Comparison of ENCODE assay signal across 8 cellular contexts in the genomic region with DNA sequence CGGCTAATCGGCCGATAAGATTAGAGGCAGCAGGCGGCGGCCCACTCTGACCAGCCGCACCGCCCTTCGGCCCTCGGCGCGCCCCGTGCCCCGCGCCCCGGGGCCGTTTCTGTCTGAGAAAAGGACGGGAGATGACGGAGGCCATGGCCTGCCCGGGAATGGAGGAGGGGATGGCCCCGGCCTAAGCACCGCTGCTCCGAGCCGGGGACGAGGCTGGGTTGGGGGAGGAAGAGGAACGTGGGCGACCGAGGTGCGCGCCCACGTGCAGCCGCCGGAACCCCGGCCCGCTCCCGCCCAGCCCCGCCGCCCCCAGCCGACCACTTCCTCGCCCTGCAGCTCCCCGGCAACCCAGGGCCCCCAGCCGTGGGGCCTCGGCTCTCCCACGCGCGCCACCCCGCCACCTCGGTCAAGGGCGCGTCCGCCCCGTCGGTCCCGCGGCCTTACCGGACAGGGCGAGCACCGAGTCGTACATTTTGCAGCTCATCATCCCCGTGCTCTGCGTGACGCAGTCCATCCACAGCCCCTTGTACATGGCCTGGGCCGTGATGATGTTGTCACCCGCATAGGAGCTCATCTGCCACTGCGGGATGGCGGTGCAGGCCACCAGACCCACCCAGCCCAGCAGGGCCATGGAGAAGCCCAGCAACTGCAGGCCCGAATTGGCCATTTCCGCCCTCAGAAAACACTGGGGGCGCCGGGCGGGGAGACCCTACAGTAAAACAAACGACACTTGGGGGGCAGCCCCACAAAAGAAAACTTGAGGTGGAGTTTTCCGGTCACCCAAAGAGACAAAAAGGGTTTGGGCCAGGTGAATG. TPM values are rescaled to one million over a fixed set of nuclear protein-coding genes. Genes with fewer than 3 reads are reported as not detected.
DNase-seq lines count a peak whose midpoint lies in the region; ATAC-seq, FAIRE-seq and TF ChIP-seq lines count a peak whose summit lies in the region.

No MANE protein-coding gene starts in this region.

- H3K27me3 ChIP-seq in foreskin keratinocyte, result no peaks in the 10 kb centered on the region
- no peaks in the 10 kb centered on the region for H3K27me3 ChIP-seq in parathyroid adenoma (ENCODE audit: control insufficient read depth, insufficient read depth, low read length)

- TF ChIP-seq CTCF in GM12864 (IDR thresholded peaks at IDR 0.05; ENCODE audit: low read depth, low read length, missing control alignments), result no peak
- TF ChIP-seq CTCF in activated CD8-positive, alpha-beta T cell treated with anti-CD3 and anti-CD28 coated beads for 36 hours (IDR thresholded peaks at IDR 0.05), result no peak
- no peak for TF ChIP-seq CTCF in foreskin keratinocyte (conservative IDR thresholded peaks at IDR 0.05)
- no peak for TF ChIP-seq CTCF in parathyroid adenoma (IDR thresholded peaks at IDR 0.05)

- peak; percentile 43 for ATAC-seq in activated CD8-positive, alpha-beta T cell treated with anti-CD3 and anti-CD28 coated beads for 36 hours
- ATAC-seq in foreskin keratinocyte, result peak; percentile 8

- H3K9me3 Mint-ChIP-seq in activated CD8-positive, alpha-beta T cell treated with anti-CD3 and anti-CD28 coated beads for 36 hours, result no peaks in the 10 kb centered on the region

- peak overlapping the region; percentile 99 for H3K9ac ChIP-seq in parathyroid adenoma

- H3K9me3 ChIP-seq in parathyroid adenoma (ENCODE audit: control insufficient read depth, low read length), result no peaks in the 10 kb centered on the region

- H3K4me1 Mint-ChIP-seq in activated CD8-positive, alpha-beta T cell treated with anti-CD3 and anti-CD28 coated beads for 36 hours (ENCODE audit: low read depth), result peaks cover 37% of the 10 kb centered on the region

- no peak for FAIRE-seq in GM19239 (lab: Jason Lieb, UNC)

- H3K27ac ChIP-seq in foreskin keratinocyte (peak overlapping the region; percentile 97), parathyroid adenoma (peak overlapping the region; percentile 99)

- POLR2A ChIA-PET in activated CD8-positive, alpha-beta T cell treated with anti-CD3 and anti-CD28 coated beads for 36 hours (lab: Charles Lee), result interaction anchor here (1.0 kb wide), 1 partner anchor 12 kb away, joined by 3 read pairs; no protein-coding TSS in a partner anchor

- peak overlapping the region; percentile 68 for H3K4me3 Mint-ChIP-seq in activated CD8-positive, alpha-beta T cell treated with anti-CD3 and anti-CD28 coated beads for 36 hours

- peak overlapping the region; percentile 97 for H2AFZ ChIP-seq in parathyroid adenoma

- DNase-seq in GM12864 (ENCODE audit: low read depth) (no peak), foreskin keratinocyte (no peak), GM19239 (ENCODE audit: insufficient read length, low spot score) (no peak), AML-193 (lab: John Stamatoyannopoulos, UW) (no peak), superior temporal gyrus (ENCODE audit: extremely low spot score) (no peak), DMS153 treated with DMSO at 0.1 percent for 48 hours (lab: John Stamatoyannopoulos, UW; ENCODE audit: unreplicated experiment) (no peak)
- DNase-seq in activated CD8-positive, alpha-beta T cell treated with anti-CD3 and anti-CD28 coated beads for 36 hours, result peak; percentile 45

- H3K4me1 ChIP-seq in foreskin keratinocyte (peaks cover 20% of the 10 kb centered on the region), parathyroid adenoma (peaks cover 15% of the 10 kb centered on the region)

- peaks cover 18% of the 10 kb centered on the region for H3K27me3 Mint-ChIP-seq in activated CD8-positive, alpha-beta T cell treated with anti-CD3 and anti-CD28 coated beads for 36 hours

- H3K4me2 ChIP-seq in parathyroid adenoma (ENCODE audit: low read length), result peak overlapping the region; percentile 99

- intact Hi-C loops in activated CD8-positive, alpha-beta T cell treated with anti-CD3 and anti-CD28 coated beads for 36 hours (cut with micrococcal nuclease), result no loop called here

- H3K36me3 Mint-ChIP-seq in activated CD8-positive, alpha-beta T cell treated with anti-CD3 and anti-CD28 coated beads for 36 hours (ENCODE audit: low read depth), result peaks cover 21% of the 10 kb centered on the region

- CTCF ChIA-PET in activated CD8-positive, alpha-beta T cell treated with anti-CD3 and anti-CD28 coated beads for 36 hours (lab: Charles Lee), result no interaction called here

- H3K79me2 ChIP-seq in parathyroid adenoma, result peaks cover 11% of the 10 kb centered on the region

- no peaks in the 10 kb centered on the region for H3K36me3 ChIP-seq in parathyroid adenoma (ENCODE audit: control insufficient read depth, insufficient read depth, low read length)

- peak overlapping the region; percentile 74 for H3K27ac Mint-ChIP-seq in activated CD8-positive, alpha-beta T cell treated with anti-CD3 and anti-CD28 coated beads for 36 hours

- H3K4me3 ChIP-seq in GM12864 (ENCODE audit: low read depth, low read length) (peak overlapping the region; percentile 34), parathyroid adenoma (ENCODE audit: low read depth, low read length) (peak overlapping the region; percentile 83)

RNA-seq across cellular contexts. Expression of a gene that starts 0.7 kb away (rescaled TPM):
- 1 to 10 TPM; 1.5 to 1.7 TPM for total RNA-seq in activated CD8-positive, alpha-beta T cell treated with anti-CD3 and anti-CD28 coated beads for 36 hours
- total RNA-seq in foreskin keratinocyte, result 16.7 and 18.0 TPM in 2 replicates
- 20.9 and 25.0 TPM in 2 replicates for polyA plus RNA-seq in foreskin keratinocyte

RNA-seq across cellular contexts. Expression of a gene that starts 9.6 kb away (rescaled TPM):
- 10 to 100 TPM; 80.2 to 85.4 TPM for total RNA-seq in activated CD8-positive, alpha-beta T cell treated with anti-CD3 and anti-CD28 coated beads for 36 hours
- total RNA-seq in foreskin keratinocyte, result 31.8 and 63.6 TPM in 2 replicates
- polyA plus RNA-seq in foreskin keratinocyte, result 42.6 and 104 TPM in 2 replicates

RNA-seq across cellular contexts. Expression of a gene that starts 10.1 kb away (rescaled TPM):
- 100 to 1,000 TPM; 159 to 160 TPM for total RNA-seq in activated CD8-positive, alpha-beta T cell treated with anti-CD3 and anti-CD28 coated beads for 36 hours
- 84.9 and 89.6 TPM in 2 replicates for total RNA-seq in foreskin keratinocyte
- 171 and 177 TPM in 2 replicates for polyA plus RNA-seq in foreskin keratinocyte

RNA-seq across cellular contexts. Expression of a gene that starts 19.3 kb away (rescaled TPM):
- 100 to 1,000 TPM; 104 to 118 TPM for total RNA-seq in activated CD8-positive, alpha-beta T cell treated with anti-CD3 and anti-CD28 coated beads for 36 hours
- total RNA-seq in foreskin keratinocyte, result 162 and 204 TPM in 2 replicates
- 319 and 384 TPM in 2 replicates for polyA plus RNA-seq in foreskin keratinocyte

RNA-seq across cellular contexts. Expression of a gene that starts 19.9 kb away (rescaled TPM):
- total RNA-seq in activated CD8-positive, alpha-beta T cell treated with anti-CD3 and anti-CD28 coated beads for 36 hours, result under 1 TPM; 0.07 to 0.25 TPM
- total RNA-seq in foreskin keratinocyte, result 0.17 and 0.25 TPM in 2 replicates
- 0.04 and 0.12 TPM in 2 replicates for polyA plus RNA-seq in foreskin keratinocyte
